1 cellular context compared by ENCODE assay signal in the genomic region with DNA sequence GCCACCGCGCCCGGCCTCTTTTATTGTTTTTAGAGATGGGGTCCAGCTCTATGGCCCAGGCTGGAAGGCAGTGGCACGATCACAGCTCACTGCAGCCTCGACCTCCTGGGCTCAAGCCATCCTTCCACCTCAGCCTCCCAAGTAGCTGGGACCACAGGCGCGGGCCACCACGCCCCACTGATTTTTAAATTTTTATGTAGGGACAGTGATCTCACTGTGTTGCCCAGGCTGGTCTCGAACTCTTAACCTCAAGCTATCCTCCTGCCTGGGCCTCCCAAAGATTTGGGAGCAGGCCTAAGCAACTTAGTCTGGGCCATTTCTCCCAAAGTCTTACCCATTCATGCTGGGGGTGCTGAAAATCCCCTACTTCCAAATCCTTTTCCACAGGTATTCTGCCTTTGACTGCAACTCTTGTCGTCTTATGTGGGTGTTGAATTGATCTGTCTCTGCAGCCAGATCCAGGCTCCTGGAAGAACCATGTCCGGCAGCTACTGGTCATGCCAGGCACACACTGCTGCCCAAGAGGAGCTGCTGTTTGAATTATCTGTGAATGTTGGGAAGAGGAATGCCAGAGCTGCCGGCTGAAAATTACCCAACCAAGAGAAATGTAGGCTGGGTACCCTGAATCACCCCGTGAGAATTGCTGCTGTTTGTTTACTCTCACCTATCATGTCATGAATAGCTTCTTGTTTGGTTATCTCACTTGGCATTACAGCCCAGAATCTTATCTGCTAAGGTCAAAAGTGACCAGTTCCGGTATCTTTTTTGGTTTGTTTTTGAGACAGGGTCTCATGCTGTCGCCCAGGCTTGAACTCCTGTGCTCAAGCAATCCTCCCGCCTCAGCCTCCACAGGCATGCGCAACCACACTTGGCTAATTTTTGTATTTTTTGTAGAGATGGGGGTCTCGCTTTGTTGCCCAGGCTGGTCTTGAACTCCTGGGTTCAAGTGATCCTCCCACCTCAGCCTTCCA.
TF ChIP-seq lines count a peak whose summit lies in the region.

No MANE protein-coding gene starts in this region.

TF ChIP-seq in K562, 482 proteins besides CTCF, POLR2A, EP300 and RAD21:
- TF ChIP-seq, protein P1, sequence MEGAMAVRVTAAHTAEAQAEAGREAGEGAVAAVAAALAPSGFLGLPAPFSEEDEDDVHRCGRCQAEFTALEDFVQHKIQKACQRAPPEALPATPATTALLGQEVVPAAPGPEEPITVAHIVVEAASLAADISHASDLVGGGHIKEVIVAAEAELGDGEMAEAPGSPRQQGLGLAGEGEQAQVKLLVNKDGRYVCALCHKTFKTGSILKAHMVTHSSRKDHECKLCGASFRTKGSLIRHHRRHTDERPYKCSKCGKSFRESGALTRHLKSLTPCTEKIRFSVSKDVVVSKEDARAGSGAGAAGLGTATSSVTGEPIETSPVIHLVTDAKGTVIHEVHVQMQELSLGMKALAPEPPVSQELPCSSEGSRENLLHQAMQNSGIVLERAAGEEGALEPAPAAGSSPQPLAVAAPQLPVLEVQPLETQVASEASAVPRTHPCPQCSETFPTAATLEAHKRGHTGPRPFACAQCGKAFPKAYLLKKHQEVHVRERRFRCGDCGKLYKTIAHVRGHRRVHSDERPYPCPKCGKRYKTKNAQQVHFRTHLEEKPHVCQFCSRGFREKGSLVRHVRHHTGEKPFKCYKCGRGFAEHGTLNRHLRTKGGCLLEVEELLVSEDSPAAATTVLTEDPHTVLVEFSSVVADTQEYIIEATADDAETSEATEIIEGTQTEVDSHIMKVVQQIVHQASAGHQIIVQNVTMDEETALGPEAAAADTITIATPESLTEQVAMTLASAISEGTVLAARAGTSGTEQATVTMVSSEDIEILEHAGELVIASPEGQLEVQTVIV (CRISPR knock-in tag; IDR thresholded peaks at IDR 0.05; ENCODE audit: borderline replicate concordance) = no peak
- 0 out of 4 replicates have a peak, but pooled peaks of 1 of the 2 experiments have one; percentile 18 for TF ChIP-seq FOXA3 (CRISPR knock-in tag; conservative IDR thresholded peaks at IDR 0.05 in 1 of 2, IDR thresholded peaks at IDR 0.05 in 1 of 2)
- TF ChIP-seq ZNF57 (CRISPR knock-in tag; IDR thresholded peaks at IDR 0.05) = no peak
- peak; percentile 70 for TF ChIP-seq ZNF121 (CRISPR knock-in tag; conservative IDR thresholded peaks at IDR 0.05)
- 0 out of 2 replicates have a peak, but pooled peaks have one; percentile 14 for TF ChIP-seq NCOR1 (IDR thresholded peaks at IDR 0.05)
- no peak for TF ChIP-seq NR2C2 (CRISPR knock-in tag; IDR thresholded peaks at IDR 0.05)
- TF ChIP-seq NR2C2 (tag; IDR thresholded peaks at IDR 0.05) = peak; percentile 34; the same call in 1 of the 2 replicates
- no peak for TF ChIP-seq ZNF408 (CRISPR knock-in tag; IDR thresholded peaks at IDR 0.05; ENCODE audit: low read depth)
- peak; percentile 52 for TF ChIP-seq ARID1B (IDR thresholded peaks at IDR 0.05)
- TF ChIP-seq, protein P2, sequence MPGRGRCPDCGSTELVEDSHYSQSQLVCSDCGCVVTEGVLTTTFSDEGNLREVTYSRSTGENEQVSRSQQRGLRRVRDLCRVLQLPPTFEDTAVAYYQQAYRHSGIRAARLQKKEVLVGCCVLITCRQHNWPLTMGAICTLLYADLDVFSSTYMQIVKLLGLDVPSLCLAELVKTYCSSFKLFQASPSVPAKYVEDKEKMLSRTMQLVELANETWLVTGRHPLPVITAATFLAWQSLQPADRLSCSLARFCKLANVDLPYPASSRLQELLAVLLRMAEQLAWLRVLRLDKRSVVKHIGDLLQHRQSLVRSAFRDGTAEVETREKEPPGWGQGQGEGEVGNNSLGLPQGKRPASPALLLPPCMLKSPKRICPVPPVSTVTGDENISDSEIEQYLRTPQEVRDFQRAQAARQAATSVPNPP (IDR thresholded peaks at IDR 0.05; ENCODE audit: borderline replicate concordance, insufficient read depth, insufficient read length) = no peak
- TF ChIP-seq, protein P3, sequence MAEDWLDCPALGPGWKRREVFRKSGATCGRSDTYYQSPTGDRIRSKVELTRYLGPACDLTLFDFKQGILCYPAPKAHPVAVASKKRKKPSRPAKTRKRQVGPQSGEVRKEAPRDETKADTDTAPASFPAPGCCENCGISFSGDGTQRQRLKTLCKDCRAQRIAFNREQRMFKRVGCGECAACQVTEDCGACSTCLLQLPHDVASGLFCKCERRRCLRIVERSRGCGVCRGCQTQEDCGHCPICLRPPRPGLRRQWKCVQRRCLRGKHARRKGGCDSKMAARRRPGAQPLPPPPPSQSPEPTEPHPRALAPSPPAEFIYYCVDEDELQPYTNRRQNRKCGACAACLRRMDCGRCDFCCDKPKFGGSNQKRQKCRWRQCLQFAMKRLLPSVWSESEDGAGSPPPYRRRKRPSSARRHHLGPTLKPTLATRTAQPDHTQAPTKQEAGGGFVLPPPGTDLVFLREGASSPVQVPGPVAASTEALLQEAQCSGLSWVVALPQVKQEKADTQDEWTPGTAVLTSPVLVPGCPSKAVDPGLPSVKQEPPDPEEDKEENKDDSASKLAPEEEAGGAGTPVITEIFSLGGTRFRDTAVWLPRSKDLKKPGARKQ (CRISPR knock-in tag; IDR thresholded peaks at IDR 0.05) = no peak
- no peak for TF ChIP-seq NR2C1 (IDR thresholded peaks at IDR 0.05)
- 0 out of 2 replicates have a peak, but pooled peaks have one; percentile 28 for TF ChIP-seq NR2C1 (tag; IDR thresholded peaks at IDR 0.05)
- TF ChIP-seq, protein P4, sequence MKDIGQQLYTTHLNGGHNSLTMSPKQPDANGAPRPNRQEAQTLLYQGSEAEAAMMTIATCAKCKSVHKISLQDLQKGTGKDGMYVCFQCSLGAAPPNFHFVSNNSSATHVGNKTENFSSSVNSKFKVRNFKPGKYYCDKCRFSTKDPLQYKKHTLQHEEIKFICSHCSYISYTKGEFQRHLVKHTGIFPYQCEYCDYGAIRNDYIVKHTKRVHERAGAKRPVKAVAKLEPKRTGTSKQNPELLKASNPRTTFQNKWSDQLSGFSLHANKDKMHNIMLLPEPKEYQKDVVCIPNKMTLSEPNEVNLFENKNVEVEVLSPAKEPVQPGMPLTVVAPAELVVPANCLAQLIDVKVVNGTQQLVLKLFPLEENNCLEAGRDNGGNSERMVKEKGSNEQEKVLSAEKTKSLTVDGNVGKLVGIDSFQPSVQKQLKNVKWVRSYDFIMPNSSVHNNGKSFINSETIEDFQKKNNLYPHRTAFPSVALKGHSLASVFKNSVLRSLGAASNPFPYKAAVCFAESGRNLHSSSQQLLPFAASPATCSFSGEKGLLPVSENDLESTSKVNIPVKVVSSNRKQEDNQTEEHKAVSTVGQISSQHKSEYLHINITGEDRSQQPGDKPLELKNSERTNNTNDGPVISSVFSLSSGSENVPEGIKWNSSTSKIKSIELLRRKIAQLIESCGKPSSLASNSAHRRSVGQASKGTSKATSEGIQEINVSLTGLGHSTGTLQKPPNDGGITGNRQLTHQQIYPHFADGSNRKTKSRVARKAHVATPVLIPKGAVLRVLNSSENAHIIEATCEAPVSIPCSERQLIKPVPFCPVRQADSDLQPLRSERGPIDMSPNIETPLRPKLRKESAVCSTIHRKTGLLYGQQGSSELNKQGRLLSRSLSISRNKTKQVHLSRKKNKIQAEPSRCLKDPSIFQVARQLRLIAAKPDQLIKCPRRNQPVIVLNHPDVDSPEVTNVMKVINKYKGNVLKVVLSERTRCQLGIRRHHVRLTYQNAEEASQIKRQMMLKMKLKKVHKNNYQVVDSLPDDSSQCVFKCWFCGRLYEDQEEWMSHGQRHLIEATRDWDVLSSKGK (CRISPR knock-in tag; IDR thresholded peaks at IDR 0.05) = no peak
- peak; percentile 13; the same call in 1 of the 2 replicates for TF ChIP-seq TAL1 (IDR thresholded peaks at IDR 0.05)
- peak; percentile 62 for TF ChIP-seq CBFA2T3 (IDR thresholded peaks at IDR 0.05)
- TF ChIP-seq PTBP1 (IDR thresholded peaks at IDR 0.05; ENCODE audit: low read depth, low read length) = no peak
- TF ChIP-seq ADNP (tag; IDR thresholded peaks at IDR 0.05) = 0 out of 2 replicates have a peak, but pooled peaks have one; percentile 49
